8 cellular contexts compared by ENCODE assay signal in genomic region chr11:69704508-69705245, GRCh38. TPM values are rescaled to one million over a fixed set of nuclear protein-coding genes. Genes with fewer than 3 reads are reported as not detected.
DNase-seq lines count a peak whose midpoint lies in the region; ATAC-seq and TF ChIP-seq lines count a peak whose summit lies in the region.

No MANE protein-coding gene starts in this region.

- H3K27ac Mint-ChIP-seq in neural progenitor cell = no peak overlapping the region

- H3K4me1 ChIP-seq in ectodermal cell (ENCODE audit: control insufficient read depth, insufficient read depth, low read length) = peaks cover 28% of the 10 kb centered on the region
- peaks cover 52% of the 10 kb centered on the region for H3K4me1 ChIP-seq in neural progenitor cell

- peaks cover 46% of the 10 kb centered on the region for H3K27me3 Mint-ChIP-seq in neural progenitor cell (ENCODE audit: insufficient read depth, low read depth)

- H3K27me3 ChIP-seq in ectodermal cell (ENCODE audit: control insufficient read depth, insufficient read depth, low read length, poor library complexity, severe bottlenecking) = peaks cover 68% of the 10 kb centered on the region
- H3K27me3 ChIP-seq in neural progenitor cell = peaks cover 59% of the 10 kb centered on the region

- no peak overlapping the region for H3K9ac ChIP-seq in neural progenitor cell

- peak overlapping the region; percentile 97 for H3K4me2 ChIP-seq in neural progenitor cell

- peak overlapping the region; percentile 22 for H2AFZ ChIP-seq in neural progenitor cell (replicated peaks)

- H4K20me1 ChIP-seq in neural progenitor cell (ENCODE audit: low read depth) = peaks cover 28% of the 10 kb centered on the region

- peaks cover 56% of the 10 kb centered on the region for H3F3A ChIP-seq in neural progenitor cell (ENCODE audit: low read depth)

- H3K79me2 ChIP-seq in neural progenitor cell (ENCODE audit: low read depth) = no peaks in the 10 kb centered on the region

- no peaks in the 10 kb centered on the region for H3K36me3 Mint-ChIP-seq in neural progenitor cell

- H3K4me3 Mint-ChIP-seq in neural progenitor cell = peak overlapping the region; percentile 85

- no peaks in the 10 kb centered on the region for H3K9me3 Mint-ChIP-seq in neural progenitor cell

- TF ChIP-seq CTCF in neural progenitor cell (IDR thresholded peaks at IDR 0.05) = peak; percentile 73

- peak; percentile 74 for DNase-seq in DMS 273 (lab: John Stamatoyannopoulos, UW; ENCODE audit: unreplicated experiment)
- no peak for DNase-seq in DMS 273 treated with DMSO at 0.1 percent for 48 hours (lab: John Stamatoyannopoulos, UW)
- DNase-seq in NCI-H510A treated with DMSO at 0.1 percent for 48 hours (lab: John Stamatoyannopoulos, UW) = peak; percentile 14
- peak; percentile 95 for DNase-seq in neural progenitor cell (ENCODE audit: low spot score)
- no peak for DNase-seq in pons (ENCODE audit: low spot score)
- DNase-seq in Ammon's horn (ENCODE audit: low spot score) = no peak

- ATAC-seq in GM21576 (IDR thresholded peaks at IDR 0.05; ENCODE audit: unreplicated experiment) = no peak

- peak overlapping the region; percentile 44 for H3K27ac ChIP-seq in ectodermal cell (ENCODE audit: insufficient read depth, low read depth, low read length, poor library complexity, severe bottlenecking)
- H3K27ac ChIP-seq in neural progenitor cell = no peak overlapping the region

- peaks cover 52% of the 10 kb centered on the region for H3K4me1 Mint-ChIP-seq in neural progenitor cell

- H3K4me3 ChIP-seq in ectodermal cell (ENCODE audit: insufficient read depth, low read depth, low read length) = peak overlapping the region; percentile 38
- peak overlapping the region; percentile 48 for H3K4me3 ChIP-seq in neural progenitor cell

- H3K9me3 ChIP-seq in ectodermal cell (ENCODE audit: control insufficient read depth, low read length) (no peaks in the 10 kb centered on the region), neural progenitor cell (ENCODE audit: low read depth) (no peaks in the 10 kb centered on the region)

- H3K36me3 ChIP-seq in ectodermal cell (ENCODE audit: control insufficient read depth, insufficient read depth, low read length) = no peaks in the 10 kb centered on the region
- no peaks in the 10 kb centered on the region for H3K36me3 ChIP-seq in neural progenitor cell

- 2% methylated on average over 62 of the region's 62 CpGs for WGBS in ectodermal cell, 2 experiments

RNA-seq across cellular contexts. Expression of gene FGF19, which starts 0.9 kb away (rescaled TPM):
- polyA plus RNA-seq in ectodermal cell (2013, experiment 1 of 4) = 1.4 TPM
- 1.5 TPM for polyA plus RNA-seq in ectodermal cell (2013, experiment 2 of 4)
- 1.3 TPM for polyA plus RNA-seq in ectodermal cell (2013, experiment 3 of 4)
- polyA plus RNA-seq in ectodermal cell (2013, experiment 4 of 4) = 1.2 TPM
- 0.09 TPM in 1 of 2 replicates, not detected in the other for total RNA-seq in neural progenitor cell (ENCODE audit: low replicate concordance)

RNA-seq across cellular contexts. Expression of gene LTO1, which starts 29.5 kb away (rescaled TPM):
- 24.9 TPM for polyA plus RNA-seq in ectodermal cell (2013, experiment 1 of 4)
- polyA plus RNA-seq in ectodermal cell (2013, experiment 2 of 4) = 28.3 TPM
- 19.9 TPM for polyA plus RNA-seq in ectodermal cell (2013, experiment 3 of 4)
- 21.5 TPM for polyA plus RNA-seq in ectodermal cell (2013, experiment 4 of 4)
- 11.9 and 21.6 TPM in 2 replicates for total RNA-seq in neural progenitor cell (ENCODE audit: low replicate concordance)

Comparison
In these comparisons a context has a peak if more than half of its experiments do, and no peak if none do; other contexts are left out.
1. DNase-seq: peak in DMS 273 (single experiment), NCI-H510A treated with DMSO at 0.1 percent for 48 hours (single experiment) and neural progenitor cell (single experiment); none in DMS 273 treated with DMSO at 0.1 percent for 48 hours (single experiment), pons (single experiment) and Ammon's horn (single experiment).